ENCODE assay signal across 27 cellular contexts in genomic region chr17:59712856-59713255, GRCh38. TPM values are rescaled to one million over a fixed set of nuclear protein-coding genes. Genes with fewer than 3 reads are reported as not detected.
DNase-seq lines count a peak whose midpoint lies in the region; ATAC-seq and TF ChIP-seq lines count a peak whose summit lies in the region.
"Had no signal": no experiment of that assay in that cellular context is flagged by ENCODE, and none has a peak within 500 bp of the region (broad histone marks: within the 10 kb centered on the region; RNA-seq: fewer than 3 reads in every experiment).

No MANE protein-coding gene starts in this region.

- RAD21 ChIA-PET in HCT116 (lab: Charles Lee; ENCODE audit: low non-redundant PET in 1 of 2, low total read pairs in 2 of 2, uncharacterized antibody in 2 of 2, unreplicated experiment in 2 of 2), result no interaction called here

- no peaks in the 10 kb centered on the region for H3K27me3 Mint-ChIP-seq in activated T-helper 1 cell treated with anti-CD3 and anti-CD28 coated beads, Interleukin-12 subunit alpha, Interleukin-12 subunit beta, Interleukin-2, Interleukin-4 antibody, amounts not matched to agents 30 ng/mL and 10 ng/mL and 1 ng/mL, durations not matched to agents 14 hours and 24 hours and 36 hours (ENCODE audit: insufficient read depth)
- H3K27me3 Mint-ChIP-seq: activated CD4-positive, alpha-beta memory T cell treated with anti-CD3 and anti-CD28 coated beads for 36 hours; dendritic cell treated with granulocyte-macrophage colony-stimulating factor and Interleukin-4, amounts not matched to agents 40 ng/mL and 50 ng/mL, for 4 days; type B pancreatic cell had no signal

- H3K36me3 Mint-ChIP-seq in activated T-helper 1 cell treated with anti-CD3 and anti-CD28 coated beads, Interleukin-12 subunit alpha, Interleukin-12 subunit beta, Interleukin-2, Interleukin-4 antibody, amounts not matched to agents 30 ng/mL and 10 ng/mL and 1 ng/mL, durations not matched to agents 14 hours and 24 hours and 36 hours (ENCODE audit: low read depth), result peaks cover 4% of the 10 kb centered on the region
- H3K36me3 Mint-ChIP-seq: natural killer cell had no signal

- H3K9me3 Mint-ChIP-seq in activated T-helper 1 cell treated with anti-CD3 and anti-CD28 coated beads, Interleukin-12 subunit alpha, Interleukin-12 subunit beta, Interleukin-2, Interleukin-4 antibody, amounts not matched to agents 30 ng/mL and 10 ng/mL and 1 ng/mL, durations not matched to agents 14 hours and 24 hours and 36 hours, result no peaks in the 10 kb centered on the region
- H3K9me3 Mint-ChIP-seq: activated CD4-positive, alpha-beta memory T cell treated with anti-CD3 and anti-CD28 coated beads for 36 hours; dendritic cell treated with granulocyte-macrophage colony-stimulating factor and Interleukin-4, amounts not matched to agents 40 ng/mL and 50 ng/mL, for 4 days; GM23338; HFFc6; natural killer cell; type B pancreatic cell had no signal

- no peak overlapping the region for H3K27ac ChIP-seq in BLaER1 treated with 17β-estradiol and CSF1 and Interleukin-3, amounts not matched to agents 10 nM and 100 nM
- H3K27ac ChIP-seq in HCT116 (ENCODE audit: low read depth, low read length), result no peak overlapping the region
- H3K27ac ChIP-seq: esophagus muscularis mucosa, foreskin keratinocyte, heart left ventricle, lower lobe of right lung had no signal

- BruUV-seq in HCT116 (replicated peaks; lab: Mats Ljungman, UMichigan), result no TSS peak

- peaks cover 37% of the 10 kb centered on the region for H3K4me1 Mint-ChIP-seq in activated T-helper 1 cell treated with anti-CD3 and anti-CD28 coated beads, Interleukin-12 subunit alpha, Interleukin-12 subunit beta, Interleukin-2, Interleukin-4 antibody, amounts not matched to agents 30 ng/mL and 10 ng/mL and 1 ng/mL, durations not matched to agents 14 hours and 24 hours and 36 hours (ENCODE audit: low read depth)

- H4K20me1 ChIP-seq in BLaER1 treated with 17β-estradiol and CSF1 and Interleukin-3, amounts not matched to agents 10 nM and 100 nM, result peaks cover 13 to 98% (median 59%) of the 10 kb centered on the region in 11 experiments; a peak in 20 of 22 replicates
- H4K20me1 ChIP-seq in HCT116 (ENCODE audit: insufficient read depth), result peaks cover 18% of the 10 kb centered on the region; the same call in 1 of the 2 replicates

- no peak for TF ChIP-seq RAD21 in HCT116 (IDR thresholded peaks at IDR 0.05; ENCODE audit: low read depth)

- no peak for TF ChIP-seq POLR2A in HCT116 (IDR thresholded peaks at IDR 0.05; ENCODE audit: borderline replicate concordance, extremely low read depth, insufficient read depth, insufficient read length)

- POLR2A ChIA-PET in HCT116 (lab: Charles Lee), result no interaction called here

- DNase-seq in HCT116 (ENCODE audit: low read depth, low spot score) (no peak), NOMO-1 treated with dmso at 0.1 percent for 144 hours (lab: John Stamatoyannopoulos, UW; ENCODE audit: unreplicated experiment) (peak; percentile 58)
- no peak for DNase-seq in activated T-helper 1 cell treated with anti-CD3 and anti-CD28 coated beads, Interleukin-12 subunit alpha, Interleukin-12 subunit beta, Interleukin-2, Interleukin-4 antibody, amounts not matched to agents 30 ng/mL and 10 ng/mL and 1 ng/mL, durations not matched to agents 14 hours and 24 hours and 36 hours (ENCODE audit: low spot score)
- DNase-seq: ACHN; activated CD4-positive, alpha-beta memory T cell treated with anti-CD3 and anti-CD28 coated beads for 36 hours; activated CD8-positive, alpha-beta memory T cell treated with anti-CD3 and anti-CD28 coated beads, Interleukin-2, amount 50 U/mL, for 4 hours; C1 segment of cervical spinal cord; caudate nucleus; DMS79; foreskin keratinocyte; heart left ventricle; HFFc6; lower lobe of right lung; natural killer cell; NCI-H1105; NCI-H1930; NCI-H748 treated with DMSO at 0.1 percent for 48 hours; T-helper 9 cell had no signal

- H3K9ac ChIP-seq in BLaER1 treated with 17β-estradiol and CSF1 and Interleukin-3, amounts not matched to agents 10 nM and 100 nM, result no peak overlapping the region
- no peak overlapping the region for H3K9ac ChIP-seq in HCT116 (ENCODE audit: low read length)

- H3K27ac Mint-ChIP-seq in activated T-helper 1 cell treated with anti-CD3 and anti-CD28 coated beads, Interleukin-12 subunit alpha, Interleukin-12 subunit beta, Interleukin-2, Interleukin-4 antibody, amounts not matched to agents 30 ng/mL and 10 ng/mL and 1 ng/mL, durations not matched to agents 14 hours and 24 hours and 36 hours, result peak overlapping the region; percentile 18
- H3K27ac Mint-ChIP-seq: activated CD4-positive, alpha-beta memory T cell treated with anti-CD3 and anti-CD28 coated beads for 36 hours; dendritic cell treated with granulocyte-macrophage colony-stimulating factor and Interleukin-4, amounts not matched to agents 40 ng/mL and 50 ng/mL, for 4 days; GM23338; HFFc6; natural killer cell; type B pancreatic cell had no signal

- H3K9me3 ChIP-seq in BLaER1 treated with 17β-estradiol and CSF1 and Interleukin-3, amounts not matched to agents 10 nM and 100 nM (replicated peaks in 1 of 11), result no peaks in the 10 kb centered on the region
- H3K9me3 ChIP-seq in HCT116 (ENCODE audit: control insufficient read depth in 1 of 2, insufficient read depth in 1 of 2, low read depth in 1 of 2, low read length in 2 of 2), result no peaks in the 10 kb centered on the region
- H3K9me3 ChIP-seq: esophagus muscularis mucosa, heart left ventricle, lower lobe of right lung had no signal

- no peak for TF ChIP-seq CTCF in HCT116 (IDR thresholded peaks at IDR 0.05 in 2 of 3, conservative IDR thresholded peaks at IDR 0.05 in 1 of 3; ENCODE audit: borderline replicate concordance in 1 of 3, insufficient read depth in 1 of 3, low read depth in 2 of 3, low read length in 2 of 3)

- H3K9me2 ChIP-seq in HCT116 (ENCODE audit: insufficient read depth), result no peaks in the 10 kb centered on the region

- peaks cover 13 to 86% (median 25%) of the 10 kb centered on the region in 10 experiments for H3K4me1 ChIP-seq in BLaER1 treated with 17β-estradiol and CSF1 and Interleukin-3, amounts not matched to agents 10 nM and 100 nM
- H3K4me1 ChIP-seq in HCT116 (ENCODE audit: control insufficient read depth in 1 of 2, insufficient read depth in 2 of 2, low read length in 2 of 2), result peaks cover 10 to 21% of the 10 kb centered on the region in 2 experiments; a peak in 3 of 4 replicates

- H3K36me3 ChIP-seq in BLaER1 treated with 17β-estradiol and CSF1 and Interleukin-3, amounts not matched to agents 10 nM and 100 nM, result peaks cover 0 to 37% (median 16%) of the 10 kb centered on the region in 11 experiments; a peak in 16 of 22 replicates
- H3K36me3 ChIP-seq in HCT116 (ENCODE audit: control insufficient read depth in 1 of 2, insufficient read depth in 2 of 2, low read length in 2 of 2), result no peaks in the 10 kb centered on the region; a peak in 1 of 4 replicates
- H3K36me3 ChIP-seq: esophagus muscularis mucosa, heart left ventricle, lower lobe of right lung had no signal

- H3K27me3 ChIP-seq in BLaER1 treated with 17β-estradiol and CSF1 and Interleukin-3, amounts not matched to agents 10 nM and 100 nM, result no peaks in the 10 kb centered on the region
- H3K27me3 ChIP-seq in HCT116 (ENCODE audit: insufficient read depth, low read length), result no peaks in the 10 kb centered on the region
- H3K27me3 ChIP-seq: esophagus muscularis mucosa, foreskin keratinocyte, heart left ventricle had no signal

- ATAC-seq in HCT116, result no peak
- no peak for ATAC-seq in GM21526 (IDR thresholded peaks at IDR 0.05; ENCODE audit: low FRiP score, unreplicated experiment)
- ATAC-seq in HG02840 (IDR thresholded peaks at IDR 0.05; ENCODE audit: low FRiP score, unreplicated experiment), result no peak
- ATAC-seq in HG03108 (IDR thresholded peaks at IDR 0.05; ENCODE audit: unreplicated experiment), result no peak
- no peak for ATAC-seq in GM18909 (IDR thresholded peaks at IDR 0.05; ENCODE audit: poor library complexity, unreplicated experiment)
- ATAC-seq: foreskin keratinocyte, GM23338, heart left ventricle, lower lobe of right lung, natural killer cell had no signal

- no peak overlapping the region for H2AFZ ChIP-seq in HCT116 (ENCODE audit: low read depth, low read length, poor library complexity, severe bottlenecking)
- H2AFZ ChIP-seq: GM23338 had no signal

- peaks cover 100% of the 10 kb centered on the region for H3K79me2 ChIP-seq in HCT116 (ENCODE audit: insufficient read depth, low read length)

- H3K4me2 ChIP-seq in BLaER1 treated with 17β-estradiol and CSF1 and Interleukin-3, amounts not matched to agents 10 nM and 100 nM, result peak overlapping the region in 8 of 11 experiments; percentile 3 to 90 (median 48); a peak in 13 of 22 replicates
- peak overlapping the region; percentile 12; the same call in 1 of the 2 replicates for H3K4me2 ChIP-seq in HCT116 (ENCODE audit: low read length)
- H3K4me2 ChIP-seq: GM23338 had no signal

- H3K4me3 ChIP-seq in BLaER1 treated with 17β-estradiol and CSF1 and Interleukin-3, amounts not matched to agents 10 nM and 100 nM, result no peak overlapping the region
- no peak overlapping the region for H3K4me3 ChIP-seq in HCT116 (replicated peaks in 1 of 2; ENCODE audit: low read depth in 1 of 2, low read length in 2 of 2)
- H3K4me3 ChIP-seq: esophagus muscularis mucosa, GM23338, heart left ventricle, lower lobe of right lung had no signal

- CTCF ChIA-PET in HCT116 (lab: Charles Lee), result no interaction called here

- intact Hi-C loops in HCT116 (cut with micrococcal nuclease), result no loop called here
- intact Hi-C loops in activated T-helper 1 cell treated with anti-CD3 and anti-CD28 coated beads, Interleukin-12 subunit alpha, Interleukin-12 subunit beta, Interleukin-2, Interleukin-4 antibody, amounts not matched to agents 30 ng/mL and 10 ng/mL and 1 ng/mL, durations not matched to agents 14 hours and 24 hours and 36 hours (cut with micrococcal nuclease), result no loop called here

- H3K4me3 Mint-ChIP-seq in activated T-helper 1 cell treated with anti-CD3 and anti-CD28 coated beads, Interleukin-12 subunit alpha, Interleukin-12 subunit beta, Interleukin-2, Interleukin-4 antibody, amounts not matched to agents 30 ng/mL and 10 ng/mL and 1 ng/mL, durations not matched to agents 14 hours and 24 hours and 36 hours, result no peak overlapping the region
- H3K4me3 Mint-ChIP-seq: activated CD4-positive, alpha-beta memory T cell treated with anti-CD3 and anti-CD28 coated beads for 36 hours; dendritic cell treated with granulocyte-macrophage colony-stimulating factor and Interleukin-4, amounts not matched to agents 40 ng/mL and 50 ng/mL, for 4 days; GM23338; HFFc6; natural killer cell; type B pancreatic cell had no signal

TF ChIP-seq in HCT116, 20 proteins besides CTCF, POLR2A, EP300 and RAD21 (continues in another document):
- no peak for TF ChIP-seq EZH2 (IDR thresholded peaks at IDR 0.05)

RNA-seq across cellular contexts. Expression of gene VMP1, which starts 5.4 kb away (rescaled TPM):
- total RNA-seq in HCT116 (2021; ENCODE audit: unreplicated experiment), result 366 TPM
- polyA plus RNA-seq in HCT116 (2012), result 92.7 and 130 TPM in 2 replicates
- total RNA-seq in activated T-helper 1 cell treated with anti-CD3 and anti-CD28 coated beads, Interleukin-12 subunit alpha, Interleukin-12 subunit beta, Interleukin-2, Interleukin-4 antibody, amounts not matched to agents 30 ng/mL and 10 ng/mL and 1 ng/mL, durations not matched to agents 14 hours and 24 hours and 36 hours, result 357 and 374 TPM in 2 replicates

RNA-seq across cellular contexts. Expression of gene PTRH2, which starts 5.6 kb away (rescaled TPM):
- total RNA-seq in HCT116 (2021; ENCODE audit: unreplicated experiment), result 59.6 TPM
- 66.3 and 70.0 TPM in 2 replicates for polyA plus RNA-seq in HCT116 (2012)
- 49.7 and 51.1 TPM in 2 replicates for total RNA-seq in activated T-helper 1 cell treated with anti-CD3 and anti-CD28 coated beads, Interleukin-12 subunit alpha, Interleukin-12 subunit beta, Interleukin-2, Interleukin-4 antibody, amounts not matched to agents 30 ng/mL and 10 ng/mL and 1 ng/mL, durations not matched to agents 14 hours and 24 hours and 36 hours
